ENCODE assay signal across 16 cellular contexts in genomic region chr11:94676769-94677168, GRCh38.
DNase-seq lines count a peak whose midpoint lies in the region; ATAC-seq, FAIRE-seq and TF ChIP-seq lines count a peak whose summit lies in the region.
"Had no signal": no experiment of that assay in that cellular context is flagged by ENCODE, and none has a peak within 500 bp of the region (broad histone marks: within the 10 kb centered on the region; RNA-seq: fewer than 3 reads in every experiment).

No MANE protein-coding gene starts in this region.

- CTCF ChIA-PET in PC-3 (lab: Charles Lee) (no interaction called here), K562 (lab: Yijun Ruan, JAX; ENCODE audit: low intra/inter-chr PET ratio) (no interaction called here), T-cell (lab: Charles Lee) (interaction anchor here in 1 of 2 donors (0.6 kb wide), 2 partner anchors 55 to 70 kb away, joined by 3 to 9 read pairs; no protein-coding TSS in a partner anchor)

- H3K9me3 Mint-ChIP-seq in T-cell, result no peaks in the 10 kb centered on the region
- H3K9me3 Mint-ChIP-seq: CD4-positive, alpha-beta T cell had no signal

- H3K4me3 Mint-ChIP-seq in T-cell, result no peak overlapping the region
- H3K4me3 Mint-ChIP-seq: CD4-positive, alpha-beta T cell had no signal

- H3K27me3 Mint-ChIP-seq in T-cell, result peaks cover 2 to 6% of the 10 kb centered on the region in 2 donors
- H3K27me3 Mint-ChIP-seq: CD4-positive, alpha-beta T cell had no signal

- TF ChIP-seq EP300 in K562 (IDR thresholded peaks at IDR 0.05; ENCODE audit: low read length), result no peak

- no peaks in the 10 kb centered on the region for H3K9me1 ChIP-seq in K562 (ENCODE audit: control insufficient read depth, insufficient read depth, low read length)

- H3K4me3 ChIP-seq in PC-3 (ENCODE audit: low read length) (no peak overlapping the region), K562 (no peak overlapping the region), gastrocnemius medialis (no peak overlapping the region), aorta (ENCODE audit: low read length in 2 of 2) (no peak overlapping the region)
- H3K4me3 ChIP-seq: HAP-1 had no signal

- no peaks in the 10 kb centered on the region for H3K9me2 ChIP-seq in PC-3 (replicated peaks; ENCODE audit: low read length)

- peaks cover 65% of the 10 kb centered on the region for H3K4me1 ChIP-seq in PC-3 (ENCODE audit: insufficient read depth, low read length)
- H3K4me1 ChIP-seq in K562 (replicated peaks in 1 of 2; ENCODE audit: control insufficient read depth in 2 of 2, insufficient read depth in 2 of 2, low read length in 2 of 2), result peaks cover 0 to 40% of the 10 kb centered on the region in 2 experiments; a peak in 4 of 5 replicates
- peaks cover 61% of the 10 kb centered on the region for H3K4me1 ChIP-seq in foreskin keratinocyte
- peaks cover 53% of the 10 kb centered on the region in 2 donors for H3K4me1 ChIP-seq in gastrocnemius medialis
- H3K4me1 ChIP-seq in aorta (ENCODE audit: control insufficient read depth in 1 of 2, insufficient read depth in 2 of 2, low read length in 2 of 2), result peaks cover 2 to 7% of the 10 kb centered on the region in 2 donors
- H3K4me1 ChIP-seq: BE2C, HAP-1 had no signal

- BruUV-seq in PC-3 (replicated peaks; lab: Mats Ljungman, UMichigan), result no TSS peak
- no TSS peak for BruUV-seq in K562 (replicated peaks; lab: Mats Ljungman, UMichigan)

- H2AFZ ChIP-seq in PC-3 (ENCODE audit: low read length) (no peak overlapping the region), K562 (ENCODE audit: low read depth, low read length) (peak overlapping the region; percentile 54; the same call in 1 of the 2 replicates)

- no peak overlapping the region for H3K9ac ChIP-seq in PC-3 (ENCODE audit: low read length)
- peak overlapping the region in 1 of 2 experiments; percentile 11; a peak in 1 of 4 replicates for H3K9ac ChIP-seq in K562 (ENCODE audit: insufficient read depth in 1 of 2, low read depth in 2 of 2, low read length in 2 of 2)
- H3K9ac ChIP-seq: KMS-11 had no signal

- 0% methylated on average over 4 of the region's 4 CpGs for WGBS in K562 (ENCODE audit: insufficient coverage, low coverage, missing lambda C conversion rate)
- WGBS in aorta, 2 donors, result 89 to 94% methylated on average over 4 of the region's 4 CpGs

- no peaks in the 10 kb centered on the region for H3K4me1 Mint-ChIP-seq in T-cell

- in situ Hi-C loops in K562 (cut with MboI), result no loop called here
- in situ Hi-C loops in gastrocnemius medialis (cut with MboI; ENCODE audit: low sequenced_read_pairs in 4 of 4), result no loop called here

- ATAC-seq in PC-3 (no peak), K562 (no peak), foreskin keratinocyte (no peak), gastrocnemius medialis (no peak), T-cell (replicated peaks in 1 of 4) (no peak), aorta (ENCODE audit: low FRiP score) (no peak)

- peak; percentile 24 for DNase-seq in PC-3
- DNase-seq in K562 (ENCODE audit: extremely low read depth in 1 of 4, low spot score in 3 of 4), result peak in 2 of 4 experiments; percentile 36 to 70
- DNase-seq in foreskin keratinocyte, result peak in 1 of 2 donors; percentile 36
- DNase-seq in gastrocnemius medialis, result no peak
- no peak for DNase-seq in T-cell
- no peak for DNase-seq in aorta
- no peak for DNase-seq in activated naive CD4-positive, alpha-beta T cell (lab: John Stamatoyannopoulos, UW)
- DNase-seq: ACHN; BE2C; CD4-positive, alpha-beta T cell; DMS79 treated with DMSO at 0.1 percent for 48 hours; GF-D8 had no signal

- H3K27me3 ChIP-seq in PC-3 (ENCODE audit: low read length) (no peaks in the 10 kb centered on the region), K562 (ENCODE audit: control insufficient read depth in 2 of 2, insufficient read depth in 2 of 2, low read length in 2 of 2) (no peaks in the 10 kb centered on the region), foreskin keratinocyte (no peaks in the 10 kb centered on the region), gastrocnemius medialis (no peaks in the 10 kb centered on the region), aorta (ENCODE audit: control insufficient read depth in 1 of 2, insufficient read depth in 2 of 2, low read length in 1 of 2) (no peaks in the 10 kb centered on the region)
- H3K27me3 ChIP-seq: BE2C had no signal

- H3K9me3 ChIP-seq in PC-3 (ENCODE audit: low read length) (no peaks in the 10 kb centered on the region), K562 (replicated peaks; ENCODE audit: control insufficient read depth, insufficient read depth, low read depth, low read length) (no peaks in the 10 kb centered on the region), gastrocnemius medialis (no peaks in the 10 kb centered on the region), aorta (ENCODE audit: control insufficient read depth, low read length) (peaks cover under 1% of the 10 kb centered on the region)
- H3K9me3 ChIP-seq: BE2C, HAP-1 had no signal

- H3K27ac ChIP-seq in PC-3 (ENCODE audit: low read length) (peak overlapping the region; percentile 86), K562 (ENCODE audit: extremely low read depth, low read depth, low read length) (peak overlapping the region; percentile 34; the same call in 1 of the 3 replicates), foreskin keratinocyte (peak overlapping the region; percentile 58), gastrocnemius medialis (peak overlapping the region in 3 of 4 donors; percentile 8 to 92 (median 12)), aorta (ENCODE audit: low read depth in 1 of 2, low read length in 2 of 2) (no peak overlapping the region)
- H3K27ac ChIP-seq: KMS-11 had no signal

- intact Hi-C loops in PC-3 (cut with micrococcal nuclease) (loop anchor here (5.0 to 10.0 kb wide), 2 partner anchors 52 to 61 kb away; no protein-coding TSS in a partner anchor), K562 (cut with micrococcal nuclease) (no loop called here), gastrocnemius medialis (cut with DNase I; ENCODE audit: low total_unique reads) (no loop called here), aorta (cut with DNase I) (no loop called here)

- POLR2A ChIA-PET in PC-3 (lab: Charles Lee; ENCODE audit: unreplicated experiment) (no interaction called here), K562 (lab: Yijun Ruan, JAX) (interaction anchor here (0.7 to 1.3 kb wide), 3 partner anchors 9 to 25 kb away, joined by 3 read pairs; no protein-coding TSS in a partner anchor), T-cell (lab: Charles Lee) (no interaction called here)

- no peaks in the 10 kb centered on the region for H3K36me3 Mint-ChIP-seq in T-cell

- peak; percentile 49 for FAIRE-seq in K562 (lab: Jason Lieb, UNC)
- FAIRE-seq: A204.1, GM19239 had no signal

- peak overlapping the region; percentile 60 for H3K4me2 ChIP-seq in PC-3 (ENCODE audit: low read length)
- H3K4me2 ChIP-seq in K562 (ENCODE audit: insufficient read depth, low read length), result no peak overlapping the region
- H3K4me2 ChIP-seq: KMS-11 had no signal

- TF ChIP-seq POLR2A in K562 (conservative IDR thresholded peaks at IDR 0.05) (no peak), gastrocnemius medialis (IDR thresholded peaks at IDR 0.05) (no peak)

- H4K20me1 ChIP-seq in PC-3 (ENCODE audit: low read length) (no peaks in the 10 kb centered on the region), K562 (replicated peaks; ENCODE audit: control insufficient read depth, insufficient read depth, low read length) (no peaks in the 10 kb centered on the region)

- TF ChIP-seq CTCF in PC-3 (conservative IDR thresholded peaks at IDR 0.05; ENCODE audit: low read depth, low read length) (no peak), K562 (IDR thresholded peaks at IDR 0.05 in 2 of 3, conservative IDR thresholded peaks at IDR 0.05 in 1 of 3; ENCODE audit: insufficient read depth in 2 of 3, low read depth in 1 of 3, low read length in 3 of 3) (no peak), foreskin keratinocyte (conservative IDR thresholded peaks at IDR 0.05) (no peak), gastrocnemius medialis (IDR thresholded peaks at IDR 0.05 in 4 of 5, conservative IDR thresholded peaks at IDR 0.05 in 1 of 5) (no peak)

- H3K36me3 ChIP-seq in PC-3 (ENCODE audit: low read depth, low read length), result no peaks in the 10 kb centered on the region
- H3K36me3 ChIP-seq in K562 (ENCODE audit: control insufficient read depth, insufficient read depth, low read length), result no peaks in the 10 kb centered on the region
- H3K36me3 ChIP-seq in gastrocnemius medialis, result no peaks in the 10 kb centered on the region
- H3K36me3 ChIP-seq in aorta (ENCODE audit: control insufficient read depth in 1 of 2, insufficient read depth in 2 of 2, low read length in 1 of 2), result no peaks in the 10 kb centered on the region
- H3K36me3 ChIP-seq: BE2C, HAP-1 had no signal

- no peak for TF ChIP-seq RAD21 in K562 (CRISPR knock-in tag; conservative IDR thresholded peaks at IDR 0.05 in 1 of 2, IDR thresholded peaks at IDR 0.05 in 1 of 2)

- no peaks in the 10 kb centered on the region for H3F3A ChIP-seq in PC-3 (ENCODE audit: low read length, unreplicated experiment)

- no peaks in the 10 kb centered on the region for H3K79me2 ChIP-seq in PC-3 (ENCODE audit: low read length)
- no peaks in the 10 kb centered on the region for H3K79me2 ChIP-seq in K562 (ENCODE audit: control insufficient read depth, insufficient read depth, low read length)

- H3K27ac Mint-ChIP-seq in T-cell, result no peak overlapping the region
- H3K27ac Mint-ChIP-seq: CD4-positive, alpha-beta T cell had no signal

TF ChIP-seq in K562, 482 proteins besides CTCF, POLR2A, EP300 and RAD21 (continues in another document):
- TF ChIP-seq CBFA2T3 (IDR thresholded peaks at IDR 0.05), result peak; percentile 32; the same call in 1 of the 2 replicates
- no peak for TF ChIP-seq ZNF436 (CRISPR knock-in tag; IDR thresholded peaks at IDR 0.05)
- no peak for TF ChIP-seq TSHZ1 (CRISPR knock-in tag; IDR thresholded peaks at IDR 0.05)

Comparison
In these comparisons a context has a peak if more than half of its experiments do, and no peak if none do; other contexts are left out.
1. H3K27ac ChIP-seq: peak in PC-3 (single experiment), K562 (single experiment), foreskin keratinocyte (single experiment) and gastrocnemius medialis (3 of 4); none in aorta (0 of 2).